ENCODE assay signal across 2 cellular contexts in the genomic region with DNA sequence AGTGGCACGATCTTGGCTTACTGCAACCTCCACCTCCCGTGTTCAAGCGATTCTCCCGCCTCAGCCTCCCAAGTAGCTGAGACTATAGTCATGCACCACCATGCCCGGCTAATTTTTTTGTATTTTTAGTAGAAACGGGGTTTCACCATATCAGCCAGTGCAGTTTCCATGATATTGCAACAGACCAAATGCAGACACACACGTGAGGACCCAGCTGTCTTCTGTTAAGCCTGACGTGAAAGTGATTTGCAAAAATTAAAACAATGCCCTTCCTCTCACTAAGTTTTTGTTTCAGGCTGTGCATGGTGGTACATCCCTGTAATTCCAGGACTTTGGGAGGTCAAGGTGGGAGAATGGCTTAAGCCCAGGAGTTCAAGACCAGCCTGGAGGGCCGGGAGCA.
TF ChIP-seq lines count a peak whose summit lies in the region.
"Not testable (repeated sequence)": the region's sequence is repeated elsewhere in the genome, so short reads cannot be mapped to it uniquely, and the experiment has no call there.

No MANE protein-coding gene starts in this region.

TF ChIP-seq in K562, 482 proteins besides CTCF, POLR2A, EP300 and RAD21:
- TF ChIP-seq CEBPB (tag; IDR thresholded peaks at IDR 0.05), result peak; percentile 86
- TF ChIP-seq TRIM24 (IDR thresholded peaks at IDR 0.05), result peak; percentile 44 to 57; a peak in 2 of 4 replicates
- TF ChIP-seq, protein P1, sequence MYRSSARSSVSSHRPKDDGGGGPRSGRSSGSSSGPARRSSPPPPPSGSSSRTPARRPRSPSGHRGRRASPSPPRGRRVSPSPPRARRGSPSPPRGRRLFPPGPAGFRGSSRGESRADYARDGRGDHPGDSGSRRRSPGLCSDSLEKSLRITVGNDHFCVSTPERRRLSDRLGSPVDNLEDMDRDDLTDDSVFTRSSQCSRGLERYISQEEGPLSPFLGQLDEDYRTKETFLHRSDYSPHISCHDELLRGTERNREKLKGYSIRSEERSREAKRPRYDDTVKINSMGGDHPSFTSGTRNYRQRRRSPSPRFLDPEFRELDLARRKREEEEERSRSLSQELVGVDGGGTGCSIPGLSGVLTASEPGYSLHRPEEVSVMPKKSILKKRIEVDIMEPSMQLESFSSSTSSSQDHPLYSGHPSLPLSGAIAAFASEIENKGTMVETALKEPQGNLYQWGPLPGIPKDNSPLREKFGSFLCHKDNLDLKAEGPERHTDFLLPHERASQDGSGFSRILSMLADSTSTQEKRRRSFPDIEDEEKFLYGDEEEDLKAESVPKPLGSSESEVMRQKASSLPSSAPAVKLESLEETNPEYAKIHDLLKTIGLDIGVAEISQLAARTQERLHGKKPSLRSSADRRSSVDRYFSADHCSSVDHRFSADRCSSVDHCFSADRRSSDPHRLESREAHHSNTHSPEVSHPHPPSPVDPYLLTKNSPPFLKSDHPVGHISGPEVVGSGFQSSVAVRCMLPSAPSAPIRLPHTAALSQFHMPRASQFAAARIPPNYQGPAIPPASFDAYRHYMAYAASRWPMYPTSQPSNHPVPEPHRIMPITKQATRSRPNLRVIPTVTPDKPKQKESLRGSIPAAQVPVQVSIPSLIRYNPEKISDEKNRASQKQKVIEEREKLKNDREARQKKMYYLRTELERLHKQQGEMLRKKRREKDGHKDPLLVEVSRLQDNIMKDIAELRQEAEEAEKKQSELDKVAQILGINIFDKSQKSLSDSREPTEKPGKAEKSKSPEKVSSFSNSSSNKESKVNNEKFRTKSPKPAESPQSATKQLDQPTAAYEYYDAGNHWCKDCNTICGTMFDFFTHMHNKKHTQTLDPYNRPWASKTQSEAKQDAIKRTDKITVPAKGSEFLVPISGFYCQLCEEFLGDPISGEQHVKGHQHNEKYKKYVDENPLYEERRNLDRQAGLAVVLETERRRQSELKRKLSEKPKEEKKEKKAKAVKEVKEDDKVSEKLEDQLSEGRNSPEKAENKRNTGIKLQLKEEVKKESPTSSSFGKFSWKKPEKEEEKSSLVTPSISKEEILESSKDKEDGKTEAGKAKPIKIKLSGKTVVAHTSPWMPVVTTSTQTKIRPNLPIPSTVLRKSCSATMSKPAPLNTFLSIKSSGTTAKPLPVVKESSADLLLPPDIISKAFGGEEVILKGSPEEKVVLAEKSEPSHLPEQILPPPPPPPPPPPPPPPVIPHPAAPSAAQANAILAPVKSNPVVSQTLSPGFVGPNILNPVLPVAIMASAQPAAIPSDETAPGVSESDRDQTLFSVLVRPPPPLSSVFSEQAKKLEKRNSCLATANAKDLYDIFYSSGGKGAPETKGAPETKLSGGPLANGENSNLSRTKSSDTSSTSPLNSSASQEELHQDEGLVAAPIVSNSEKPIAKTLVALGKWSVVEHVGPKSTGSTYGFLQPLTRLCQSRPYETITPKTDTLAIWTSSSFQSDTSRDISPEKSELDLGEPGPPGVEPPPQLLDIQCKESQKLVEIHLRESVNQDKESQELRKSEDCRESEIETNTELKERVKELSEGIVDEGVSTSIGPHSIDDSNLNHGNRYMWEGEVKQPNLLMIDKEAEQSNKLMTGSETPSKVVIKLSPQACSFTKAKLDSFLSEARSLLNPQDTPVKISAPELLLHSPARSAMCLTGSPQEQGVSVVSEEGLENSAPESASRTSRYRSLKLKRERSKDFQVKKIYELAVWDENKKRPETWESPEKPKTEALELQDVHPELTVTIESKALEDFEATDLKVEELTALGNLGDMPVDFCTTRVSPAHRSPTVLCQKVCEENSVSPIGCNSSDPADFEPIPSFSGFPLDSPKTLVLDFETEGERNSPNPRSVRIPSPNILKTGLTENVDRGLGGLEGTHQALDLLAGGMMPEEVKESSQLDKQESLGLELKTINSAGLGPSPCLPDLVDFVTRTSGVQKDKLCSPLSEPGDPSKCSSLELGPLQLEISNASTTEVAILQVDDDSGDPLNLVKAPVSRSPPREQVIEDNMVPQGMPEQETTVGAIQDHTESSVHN (IDR thresholded peaks at IDR 0.05; ENCODE audit: borderline replicate concordance in 1 of 2, low read depth in 1 of 2), result 0 out of 4 replicates have a peak, but pooled peaks of 1 of the 2 experiments have one; percentile 59
- TF ChIP-seq CBFA2T3 (IDR thresholded peaks at IDR 0.05), result peak; percentile 41; the same call in 1 of the 2 replicates
- TF ChIP-seq CEBPG (CRISPR knock-in tag; IDR thresholded peaks at IDR 0.05), result peak; percentile 88
- peak in 1 of 2 experiments; percentile 38; a peak in 1 of 4 replicates for TF ChIP-seq CEBPG (tag; conservative IDR thresholded peaks at IDR 0.05 in 1 of 2, IDR thresholded peaks at IDR 0.05 in 1 of 2)
- TF ChIP-seq BHLHE40 (IDR thresholded peaks at IDR 0.05; ENCODE audit: low read length), result peak; percentile 82
- peak; percentile 68 for TF ChIP-seq SOX6 (IDR thresholded peaks at IDR 0.05)
- peak; percentile 71 for TF ChIP-seq TFAP4 (CRISPR knock-in tag; IDR thresholded peaks at IDR 0.05; ENCODE audit: borderline replicate concordance)
- TF ChIP-seq USF1 (CRISPR knock-in tag; IDR thresholded peaks at IDR 0.05), result peak; percentile 54
- TF ChIP-seq ATF3 (IDR thresholded peaks at IDR 0.05), result peak; percentile 15; the same call in 1 of the 2 replicates
- TF ChIP-seq ATF3 (CRISPR knock-in tag; conservative IDR thresholded peaks at IDR 0.05); MYC (CRISPR knock-in tag; IDR thresholded peaks at IDR 0.05; ENCODE audit: borderline replicate concordance, low read depth): not testable (repeated sequence)
- 0 out of 2 replicates have a peak, but pooled peaks have one; percentile 13 for TF ChIP-seq MYC (IDR thresholded peaks at IDR 0.05; ENCODE audit: low read depth, low read length)
- 0 out of 2 replicates have a peak, but pooled peaks have one; percentile 18 for TF ChIP-seq CBFA2T2 (conservative IDR thresholded peaks at IDR 0.05)

TF ChIP-seq in HepG2, 621 proteins besides CTCF, POLR2A, EP300 and RAD21:
- peak; percentile 60; the same call in 1 of the 2 replicates for TF ChIP-seq CEBPB (IDR thresholded peaks at IDR 0.05; ENCODE audit: borderline replicate concordance, low read depth, low read length)
- peak; percentile 75 for TF ChIP-seq BHLHE40 (IDR thresholded peaks at IDR 0.05; ENCODE audit: low read length)
